ENCODE assay signal across 21 cellular contexts in genomic region chr6:14177413-14178082, GRCh38. TPM values are rescaled to one million over a fixed set of nuclear protein-coding genes. Genes with fewer than 3 reads are reported as not detected.
DNase-seq lines count a peak whose midpoint lies in the region; ATAC-seq and TF ChIP-seq lines count a peak whose summit lies in the region.
"Had no signal": no experiment of that assay in that cellular context is flagged by ENCODE, and none has a peak within 500 bp of the region (broad histone marks: within the 10 kb centered on the region; RNA-seq: fewer than 3 reads in every experiment).

No MANE protein-coding gene starts in this region.

- in situ Hi-C loops in mammary epithelial cell (cut with MboI; ENCODE audit: low sequenced_read_pairs in 2 of 2) = no loop called here
- in situ Hi-C loops in transverse colon (cut with MboI; ENCODE audit: low pct_ligation_motif_present in 1 of 4, low pct_unique_long_range_greater_than_20kb in 1 of 4, low sequenced_read_pairs in 3 of 4) = no loop called here

- H3K27me3 ChIP-seq in mammary epithelial cell (ENCODE audit: insufficient read depth, low read length) (no peaks in the 10 kb centered on the region), Loucy (ENCODE audit: insufficient read depth, low read length, poor library complexity, severe bottlenecking) (no peaks in the 10 kb centered on the region), transverse colon (no peaks in the 10 kb centered on the region)
- H3K27me3 ChIP-seq: BE2C had no signal

- no peak overlapping the region for H3K27ac ChIP-seq in mammary epithelial cell (ENCODE audit: insufficient read depth, low read depth, low read length)
- no peak overlapping the region for H3K27ac ChIP-seq in transverse colon
- H3K27ac ChIP-seq: 22Rv1, SK-N-MC had no signal

- ATAC-seq in esophagus mucosa = peak; percentile 8
- ATAC-seq in activated T-helper 17 cell treated with anti-CD3 and anti-CD28 coated beads, Interleukin-2, amount 50 U/mL, for 72 hours (replicated peaks) = no peak
- ATAC-seq: Panc1 had no signal

- 37% methylated on average over 6 of the region's 6 CpGs for WGBS in mammary epithelial cell (ENCODE audit: low coverage, missing lambda C conversion rate)
- WGBS in transverse colon (ENCODE audit: low coverage in 1 of 2), 2 donors = 73 to 74% methylated on average over 3 to 6 of the region's 6 CpGs

- no peaks in the 10 kb centered on the region for H3K4me1 Mint-ChIP-seq in MCF 10A (ENCODE audit: insufficient read depth, unreplicated experiment)
- H3K4me1 Mint-ChIP-seq in activated T-helper 17 cell treated with anti-CD3 and anti-CD28 coated beads, Interleukin-2, amount 50 U/mL, for 72 hours = no peaks in the 10 kb centered on the region

- POLR2A ChIA-PET in MCF 10A (lab: Yijun Ruan, JAX) = no interaction called here
- POLR2A ChIA-PET in HEK293T (lab: Yijun Ruan, JAX) = no interaction called here

- H3K9me2 ChIP-seq in Loucy (replicated peaks; ENCODE audit: low read depth, low read length) = no peaks in the 10 kb centered on the region

- no peak overlapping the region for H3K4me2 ChIP-seq in mammary epithelial cell (ENCODE audit: insufficient read depth, low read depth, low read length)
- H3K4me2 ChIP-seq in Loucy (ENCODE audit: low read depth, low read length, poor library complexity, severe bottlenecking) = peak overlapping the region; percentile 49

- no peak for TF ChIP-seq POLR2A in transverse colon (IDR thresholded peaks at IDR 0.05)

- BruUV-seq in mammary epithelial cell (replicated peaks; lab: Mats Ljungman, UMichigan) = no TSS peak
- no TSS peak for BruUV-seq in MCF 10A (replicated peaks; lab: Mats Ljungman, UMichigan)

- H3K4me3 ChIP-seq in mammary epithelial cell (replicated peaks in 1 of 3; ENCODE audit: insufficient read depth in 1 of 3, low read depth in 2 of 3, low read length in 3 of 3) = no peak overlapping the region
- H3K4me3 ChIP-seq in Loucy (ENCODE audit: low read length, poor library complexity, severe bottlenecking) = no peak overlapping the region
- H3K4me3 ChIP-seq in transverse colon = no peak overlapping the region
- H3K4me3 ChIP-seq: HAP-1, SK-N-MC had no signal

- H2AFZ ChIP-seq in mammary epithelial cell (ENCODE audit: low read depth, low read length) = no peak overlapping the region
- 0 out of 2 replicates have a peak overlapping the region, but pooled peaks have one; percentile 29 for H2AFZ ChIP-seq in Loucy (ENCODE audit: low read length)

- no peaks in the 10 kb centered on the region for H3F3A ChIP-seq in Loucy (ENCODE audit: low read depth)

- peaks cover 14% of the 10 kb centered on the region for H3K27me3 Mint-ChIP-seq in MCF 10A (ENCODE audit: insufficient read depth, unreplicated experiment)
- H3K27me3 Mint-ChIP-seq in activated T-helper 17 cell treated with anti-CD3 and anti-CD28 coated beads, Interleukin-2, amount 50 U/mL, for 72 hours = no peaks in the 10 kb centered on the region

- intact Hi-C loops in mammary epithelial cell (cut with micrococcal nuclease) (no loop called here), MCF 10A (cut with micrococcal nuclease) (no loop called here), transverse colon (cut with DNase I; ENCODE audit: low total_unique reads) (no loop called here)

- H3K9me3 ChIP-seq in mammary epithelial cell (replicated peaks; ENCODE audit: insufficient read depth, low read length) (no peaks in the 10 kb centered on the region), Loucy (ENCODE audit: insufficient read depth, low read depth, low read length) (no peaks in the 10 kb centered on the region), transverse colon (no peaks in the 10 kb centered on the region)
- H3K9me3 ChIP-seq: BE2C, HAP-1 had no signal

- no peak for TF ChIP-seq EP300 in transverse colon (IDR thresholded peaks at IDR 0.05; ENCODE audit: low read depth)

- DNase-seq in mammary epithelial cell (peak; percentile 3), MCF 10A (ENCODE audit: unreplicated experiment) (no peak), HEK293T (ENCODE audit: extremely low spot score) (no peak), transverse colon (no peak)
- DNase-seq: ACHN, BE2C, DMS153, DND-41, GOT3, Karpas-422, NCI-H1694, NCI-H2029 treated with DMSO at 0.1 percent for 48 hours, NCI-H69, SIG-M5 had no signal

- H3K9me3 Mint-ChIP-seq in MCF 10A (ENCODE audit: unreplicated experiment) = no peaks in the 10 kb centered on the region
- no peaks in the 10 kb centered on the region for H3K9me3 Mint-ChIP-seq in activated T-helper 17 cell treated with anti-CD3 and anti-CD28 coated beads, Interleukin-2, amount 50 U/mL, for 72 hours

- CTCF ChIA-PET in mammary epithelial cell (lab: Charles Lee; ENCODE audit: low non-redundant PET) = no interaction called here
- CTCF ChIA-PET in MCF 10A (lab: Yijun Ruan, JAX) = no interaction called here
- CTCF ChIA-PET in HEK293T (lab: Yijun Ruan, JAX) = no interaction called here

- H3K9ac ChIP-seq in mammary epithelial cell (ENCODE audit: insufficient read depth, low read length) (no peak overlapping the region), Loucy (ENCODE audit: low read depth, low read length, poor library complexity, severe bottlenecking) (no peak overlapping the region)

- dilution Hi-C loops in mammary epithelial cell (cut with HindIII; ENCODE audit: low sequenced_read_pairs) = no loop called here

- H3K79me2 ChIP-seq in mammary epithelial cell (ENCODE audit: insufficient read depth, low read length) = no peaks in the 10 kb centered on the region
- H3K79me2 ChIP-seq in Loucy (ENCODE audit: insufficient read depth, low read length) = no peaks in the 10 kb centered on the region

- no peak for TF ChIP-seq CTCF in mammary epithelial cell (conservative IDR thresholded peaks at IDR 0.05 in 1 of 2, IDR thresholded peaks at IDR 0.05 in 1 of 2; ENCODE audit: extremely low read depth in 1 of 2, insufficient read depth in 1 of 2, low read depth in 1 of 2, low read length in 2 of 2)
- no peak for TF ChIP-seq CTCF in MCF 10A (IDR thresholded peaks at IDR 0.05; ENCODE audit: unreplicated experiment)
- no peak for TF ChIP-seq CTCF in Loucy (conservative IDR thresholded peaks at IDR 0.05; ENCODE audit: low read length)
- no peak for TF ChIP-seq CTCF in transverse colon (IDR thresholded peaks at IDR 0.05)

- H3K36me3 Mint-ChIP-seq in MCF 10A (ENCODE audit: insufficient read depth, unreplicated experiment) = no peaks in the 10 kb centered on the region
- H3K36me3 Mint-ChIP-seq in activated T-helper 17 cell treated with anti-CD3 and anti-CD28 coated beads, Interleukin-2, amount 50 U/mL, for 72 hours (ENCODE audit: low read depth) = no peaks in the 10 kb centered on the region

- no peaks in the 10 kb centered on the region for H3K36me3 ChIP-seq in mammary epithelial cell (ENCODE audit: insufficient read depth, low read length)
- H3K36me3 ChIP-seq in Loucy (ENCODE audit: insufficient read depth, low read length) = no peaks in the 10 kb centered on the region
- H3K36me3 ChIP-seq in transverse colon = no peaks in the 10 kb centered on the region
- H3K36me3 ChIP-seq: BE2C, HAP-1 had no signal

- H3K4me1 ChIP-seq in mammary epithelial cell (ENCODE audit: insufficient read depth, low read length) = peaks cover 8% of the 10 kb centered on the region
- H3K4me1 ChIP-seq in Loucy (ENCODE audit: insufficient read depth, low read length, poor library complexity, severe bottlenecking) = peaks cover 48% of the 10 kb centered on the region
- H3K4me1 ChIP-seq in transverse colon = peaks cover 0 to 8% (median 3%) of the 10 kb centered on the region in 4 donors
- H3K4me1 ChIP-seq: BE2C, HAP-1 had no signal

- H3K4me3 Mint-ChIP-seq in MCF 10A (ENCODE audit: unreplicated experiment) = no peak overlapping the region
- no peak overlapping the region for H3K4me3 Mint-ChIP-seq in activated T-helper 17 cell treated with anti-CD3 and anti-CD28 coated beads, Interleukin-2, amount 50 U/mL, for 72 hours

- H3K27ac Mint-ChIP-seq in MCF 10A (ENCODE audit: low read depth, unreplicated experiment) = no peak overlapping the region
- no peak overlapping the region for H3K27ac Mint-ChIP-seq in activated T-helper 17 cell treated with anti-CD3 and anti-CD28 coated beads, Interleukin-2, amount 50 U/mL, for 72 hours

- H4K20me1 ChIP-seq in mammary epithelial cell (ENCODE audit: insufficient read depth, low read length) = no peaks in the 10 kb centered on the region
- no peaks in the 10 kb centered on the region for H4K20me1 ChIP-seq in Loucy (ENCODE audit: insufficient read depth, low read length, poor library complexity, severe bottlenecking)

TF ChIP-seq in HEK293T, 16 proteins besides CTCF, POLR2A, EP300 and RAD21:
- TF ChIP-seq TARDBP (IDR thresholded peaks at IDR 0.05) (no peak), L3MBTL2 (conservative IDR thresholded peaks at IDR 0.05) (no peak), HDGF (IDR thresholded peaks at IDR 0.05; ENCODE audit: borderline replicate concordance) (no peak), ZNF384 (IDR thresholded peaks at IDR 0.05) (no peak), LEF1 (IDR thresholded peaks at IDR 0.05; ENCODE audit: borderline replicate concordance) (no peak), FOXA1 (IDR thresholded peaks at IDR 0.05) (no peak)
- TF ChIP-seq, protein P1, sequence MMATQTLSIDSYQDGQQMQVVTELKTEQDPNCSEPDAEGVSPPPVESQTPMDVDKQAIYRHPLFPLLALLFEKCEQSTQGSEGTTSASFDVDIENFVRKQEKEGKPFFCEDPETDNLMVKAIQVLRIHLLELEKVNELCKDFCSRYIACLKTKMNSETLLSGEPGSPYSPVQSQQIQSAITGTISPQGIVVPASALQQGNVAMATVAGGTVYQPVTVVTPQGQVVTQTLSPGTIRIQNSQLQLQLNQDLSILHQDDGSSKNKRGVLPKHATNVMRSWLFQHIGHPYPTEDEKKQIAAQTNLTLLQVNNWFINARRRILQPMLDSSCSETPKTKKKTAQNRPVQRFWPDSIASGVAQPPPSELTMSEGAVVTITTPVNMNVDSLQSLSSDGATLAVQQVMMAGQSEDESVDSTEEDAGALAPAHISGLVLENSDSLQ (IDR thresholded peaks at IDR 0.05) = no peak

RNA-seq across cellular contexts. Expression of gene CD83, which starts 60.0 kb away (rescaled TPM):
- total RNA-seq in mammary epithelial cell (1 to 10 TPM in 1 of 2 donors, under 1 TPM in 1; 0.83 to 4.4 TPM), MCF 10A (2022) (1.7 and 2.6 TPM in 2 replicates), esophagus mucosa (0.48 TPM), transverse colon (1 to 10 TPM in 3 of 4 donors, under 1 TPM in 1; 0.82 to 4.8 (median 2.1) TPM)
- 1.9 TPM for polyA plus RNA-seq in mammary epithelial cell
- polyA minus RNA-seq in mammary epithelial cell = 1.8 TPM
- 10 to 100 TPM; 12.3 to 14.9 TPM for total RNA-seq in activated T-helper 17 cell treated with anti-CD3 and anti-CD28 coated beads, Interleukin-2, amount 50 U/mL, for 72 hours
